1 cellular context compared by ENCODE assay signal in the genomic region with DNA sequence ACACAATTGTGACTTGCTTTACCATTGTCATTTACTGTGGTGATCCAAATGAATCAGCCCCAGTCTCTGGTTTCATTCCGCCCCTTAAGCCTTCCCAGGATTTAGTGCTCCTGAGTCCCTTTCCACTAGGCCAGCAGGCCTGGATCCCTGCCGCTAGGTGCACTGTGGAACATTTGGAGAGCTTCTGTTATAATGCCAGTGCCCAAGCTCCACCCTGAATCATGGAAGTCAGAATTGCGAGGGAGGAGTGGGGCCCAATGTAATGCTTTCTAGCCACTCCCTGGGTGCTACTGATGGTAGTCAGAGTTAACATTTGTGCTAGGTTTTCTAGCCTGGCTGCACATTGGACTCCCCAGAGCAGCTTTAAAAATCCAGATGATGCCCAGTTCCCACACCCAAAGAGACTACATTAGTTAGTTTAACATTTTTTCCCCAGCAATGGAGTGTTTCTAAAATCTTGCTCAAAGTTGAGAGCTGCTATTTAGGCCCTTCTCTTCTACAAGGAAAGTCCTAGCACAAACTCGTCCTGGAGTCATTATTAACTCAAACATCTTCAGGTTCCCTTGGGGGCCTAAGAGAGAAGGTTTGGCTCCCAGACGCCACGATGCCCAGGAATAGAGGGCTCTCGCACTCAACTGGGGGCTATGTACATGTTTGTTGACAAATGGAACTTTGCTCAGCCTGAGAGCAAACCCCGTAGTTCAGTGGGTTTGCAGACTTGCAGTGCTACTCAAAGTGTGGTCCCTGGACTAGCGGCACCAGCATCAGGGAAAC.
TF ChIP-seq lines count a peak whose summit lies in the region.

No MANE protein-coding gene starts in this region.

TF ChIP-seq in K562, 482 proteins besides CTCF, POLR2A, EP300 and RAD21:
- TF ChIP-seq, protein P1, sequence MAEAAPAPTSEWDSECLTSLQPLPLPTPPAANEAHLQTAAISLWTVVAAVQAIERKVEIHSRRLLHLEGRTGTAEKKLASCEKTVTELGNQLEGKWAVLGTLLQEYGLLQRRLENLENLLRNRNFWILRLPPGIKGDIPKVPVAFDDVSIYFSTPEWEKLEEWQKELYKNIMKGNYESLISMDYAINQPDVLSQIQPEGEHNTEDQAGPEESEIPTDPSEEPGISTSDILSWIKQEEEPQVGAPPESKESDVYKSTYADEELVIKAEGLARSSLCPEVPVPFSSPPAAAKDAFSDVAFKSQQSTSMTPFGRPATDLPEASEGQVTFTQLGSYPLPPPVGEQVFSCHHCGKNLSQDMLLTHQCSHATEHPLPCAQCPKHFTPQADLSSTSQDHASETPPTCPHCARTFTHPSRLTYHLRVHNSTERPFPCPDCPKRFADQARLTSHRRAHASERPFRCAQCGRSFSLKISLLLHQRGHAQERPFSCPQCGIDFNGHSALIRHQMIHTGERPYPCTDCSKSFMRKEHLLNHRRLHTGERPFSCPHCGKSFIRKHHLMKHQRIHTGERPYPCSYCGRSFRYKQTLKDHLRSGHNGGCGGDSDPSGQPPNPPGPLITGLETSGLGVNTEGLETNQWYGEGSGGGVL (CRISPR knock-in tag; IDR thresholded peaks at IDR 0.05), result no peak
